Comparison of ENCODE assay signal across 8 cellular contexts in genomic region chr2:8312861-8313768, GRCh38.
DNase-seq lines count a peak whose midpoint lies in the region; ATAC-seq and TF ChIP-seq lines count a peak whose summit lies in the region.

No MANE protein-coding gene starts in this region.

- H3K27ac Mint-ChIP-seq in T-helper 2 cell treated with Interferon-gamma antibody and Interleukin-4, amounts not matched to agents 5 μg/mL and 100 μg/mL, for 36 hours: peak overlapping the region; percentile 72
- peak overlapping the region; percentile 94 to 99 for H3K27ac Mint-ChIP-seq in natural killer cell

- intact Hi-C loops in natural killer cell (cut with micrococcal nuclease): loop anchor here (5.0 kb wide), 1 partner anchor 109 kb away; no protein-coding TSS in a partner anchor

- H3K4me1 Mint-ChIP-seq in T-helper 2 cell treated with Interferon-gamma antibody and Interleukin-4, amounts not matched to agents 5 μg/mL and 100 μg/mL, for 36 hours (ENCODE audit: low read depth): peaks cover 63% of the 10 kb centered on the region
- peaks cover 100% of the 10 kb centered on the region in 2 donors for H3K4me1 Mint-ChIP-seq in natural killer cell

- ATAC-seq in GM21423 (IDR thresholded peaks at IDR 0.05; ENCODE audit: unreplicated experiment): peak; percentile 84
- peak; percentile 81 for ATAC-seq in HG03565 (IDR thresholded peaks at IDR 0.05; ENCODE audit: unreplicated experiment)
- ATAC-seq in natural killer cell: peak; percentile 15 to 36 (median 25)

- H3K4me3 Mint-ChIP-seq in T-helper 2 cell treated with Interferon-gamma antibody and Interleukin-4, amounts not matched to agents 5 μg/mL and 100 μg/mL, for 36 hours: peak overlapping the region; percentile 55
- peak overlapping the region; percentile 82 for H3K4me3 Mint-ChIP-seq in natural killer cell

- H3K27me3 Mint-ChIP-seq in T-helper 2 cell treated with Interferon-gamma antibody and Interleukin-4, amounts not matched to agents 5 μg/mL and 100 μg/mL, for 36 hours (ENCODE audit: low read depth): peaks cover 19% of the 10 kb centered on the region
- no peaks in the 10 kb centered on the region for H3K27me3 Mint-ChIP-seq in natural killer cell (ENCODE audit: low read depth in 2 of 2)

- DNase-seq in GDM1 (lab: John Stamatoyannopoulos, UW) (peak; percentile 19), natural killer cell (no peak), foreskin melanocyte (no peak), AG20443 (ENCODE audit: low spot score) (no peak), anterior cingulate cortex (lab: John Stamatoyannopoulos, UW) (no peak)
- DNase-seq in T-helper 2 cell treated with Interferon-gamma antibody and Interleukin-4, amounts not matched to agents 5 μg/mL and 100 μg/mL, for 36 hours (ENCODE audit: low spot score): no peak

- peaks cover 4% of the 10 kb centered on the region for H3K9me3 Mint-ChIP-seq in T-helper 2 cell treated with Interferon-gamma antibody and Interleukin-4, amounts not matched to agents 5 μg/mL and 100 μg/mL, for 36 hours
- peaks cover 0 to 3% of the 10 kb centered on the region in 2 donors for H3K9me3 Mint-ChIP-seq in natural killer cell

- TF ChIP-seq CTCF in natural killer cell (IDR thresholded peaks at IDR 0.05): no peak

- H3K36me3 Mint-ChIP-seq in T-helper 2 cell treated with Interferon-gamma antibody and Interleukin-4, amounts not matched to agents 5 μg/mL and 100 μg/mL, for 36 hours (ENCODE audit: low read depth): peaks cover 7% of the 10 kb centered on the region
- peaks cover 11% of the 10 kb centered on the region for H3K36me3 Mint-ChIP-seq in natural killer cell

Comparison
In these comparisons a context has a peak if more than half of its experiments do, and no peak if none do; other contexts are left out.
1. ATAC-seq: peak in every context shown above with its lines; median percentile 84 in GM21423; 81 in HG03565; 25 in natural killer cell.